Comparison of ENCODE assay signal across 8 cellular contexts in the genomic region with DNA sequence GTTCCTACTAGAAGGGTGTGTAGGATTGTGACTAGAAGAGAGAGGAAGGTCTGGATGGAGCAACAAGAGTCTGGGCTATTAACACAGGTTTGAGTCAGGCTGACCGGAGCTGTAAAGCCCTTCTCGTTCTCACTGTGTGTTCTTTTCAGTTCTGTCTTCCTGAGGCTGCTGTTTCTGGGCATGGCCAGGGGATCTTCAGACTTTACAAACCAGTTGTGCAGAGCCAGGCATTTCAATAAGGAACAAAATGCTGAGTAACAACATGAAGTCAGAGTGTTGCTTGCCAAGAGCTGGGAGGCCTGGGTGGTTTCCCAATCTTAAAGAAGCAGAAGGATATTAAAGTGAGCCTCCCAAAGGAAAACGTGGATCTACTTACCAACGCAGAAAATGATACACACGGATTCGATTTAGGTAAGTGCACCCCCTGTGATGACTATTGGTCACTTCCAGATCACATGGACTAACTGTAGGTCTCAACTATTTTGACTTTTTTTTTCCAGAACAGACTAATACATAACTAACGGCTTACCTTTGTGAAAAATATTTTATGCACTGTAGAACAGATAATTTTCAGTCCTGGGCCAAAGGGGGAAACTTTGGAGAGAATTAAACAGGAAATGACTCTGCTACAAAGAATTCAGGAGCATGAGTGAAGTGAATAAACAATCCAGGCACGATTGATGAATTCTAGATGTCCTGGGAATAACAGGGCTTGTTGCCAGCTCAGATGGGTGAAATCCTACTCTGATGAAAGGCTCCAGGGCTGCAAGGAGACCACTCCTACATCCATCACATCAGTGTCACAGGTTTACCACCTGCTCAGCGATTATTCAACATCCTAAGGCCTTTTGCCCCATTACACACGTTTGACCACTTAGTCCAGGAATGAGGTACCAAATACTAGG.
DNase-seq lines count a peak whose midpoint lies in the region; ATAC-seq and TF ChIP-seq lines count a peak whose summit lies in the region.

No MANE protein-coding gene starts in this region.

- TF ChIP-seq CTCF in CD14-positive monocyte (IDR thresholded peaks at IDR 0.05) (no peak), WTC11 (IDR thresholded peaks at IDR 0.05) (no peak), heart left ventricle (IDR thresholded peaks at IDR 0.05) (no peak)

- H3K36me3 ChIP-seq in heart left ventricle: no peaks in the 10 kb centered on the region

- no peak for TF ChIP-seq POLR2A in heart left ventricle (IDR thresholded peaks at IDR 0.05)

- POLR2A ChIA-PET in WTC11 (lab: Charles Lee): no interaction called here

- no peaks in the 10 kb centered on the region for H3K9me3 ChIP-seq in heart left ventricle

- CTCF ChIA-PET in WTC11 (lab: Charles Lee): interaction anchor here (0.9 to 1.1 kb wide), 2 partner anchors 15 to 21 kb away, joined by 3 to 4 read pairs; no protein-coding TSS in a partner anchor

- H3K4me3 Mint-ChIP-seq in CD14-positive monocyte: peak overlapping the region; percentile 35 to 81
- no peak overlapping the region for H3K4me3 Mint-ChIP-seq in WTC11

- peak overlapping the region in 11 of 12 donors; percentile 54 to 94 (median 68) for H3K27ac ChIP-seq in heart left ventricle

- 33 to 48% (median 36%) methylated on average over 10 of the region's 10 CpGs for WGBS in heart left ventricle, 4 donors

- no peaks in the 10 kb centered on the region for H3K27me3 ChIP-seq in heart left ventricle

- peaks cover 74% of the 10 kb centered on the region for H3K4me1 Mint-ChIP-seq in CD14-positive monocyte
- H3K4me1 Mint-ChIP-seq in WTC11: peaks cover 9% of the 10 kb centered on the region

- H3K27ac Mint-ChIP-seq in CD14-positive monocyte (peak overlapping the region; percentile 85 to 96 (median 93)), WTC11 (peak overlapping the region; percentile 22; the same call in 1 of the 2 replicates)

- H3K4me1 ChIP-seq in heart left ventricle: peaks cover 0 to 64% (median 19%) of the 10 kb centered on the region in 12 donors

- H3K36me3 Mint-ChIP-seq in CD14-positive monocyte (no peaks in the 10 kb centered on the region), WTC11 (no peaks in the 10 kb centered on the region)

- no peaks in the 10 kb centered on the region for H3K9me3 Mint-ChIP-seq in CD14-positive monocyte
- no peaks in the 10 kb centered on the region for H3K9me3 Mint-ChIP-seq in WTC11

- ATAC-seq in HG03108 (IDR thresholded peaks at IDR 0.05; ENCODE audit: unreplicated experiment) (peak; percentile 44), WTC11 (peak; percentile 18), heart left ventricle (peak; percentile 64 to 91 (median 84)), GM21825 (IDR thresholded peaks at IDR 0.05; ENCODE audit: unreplicated experiment) (no peak), HG03342 (IDR thresholded peaks at IDR 0.05; ENCODE audit: unreplicated experiment) (no peak)

- peak overlapping the region in 6 of 12 donors; percentile 1 to 29 (median 7) for H3K4me3 ChIP-seq in heart left ventricle

- H3K27me3 Mint-ChIP-seq in CD14-positive monocyte (ENCODE audit: low read depth in 3 of 3) (no peaks in the 10 kb centered on the region), WTC11 (ENCODE audit: low read depth) (no peaks in the 10 kb centered on the region)

- intact Hi-C loops in CD14-positive monocyte (cut with micrococcal nuclease) (loop anchor here (2.0 to 10.0 kb wide), 2 partner anchors 129 kb away; partner anchors contain the start of gene BMP2K (in 1 of the 2)), heart left ventricle (cut with DNase I) (loop anchor here in 9 of 10 donors (2.0 to 10.0 kb wide), 4 partner anchors 129 to 219 kb away; partner anchors contain the start of gene BMP2K (in 8 of the 9))

- DNase-seq in CD14-positive monocyte (ENCODE audit: low spot score) (peak; percentile 68), WTC11 (ENCODE audit: low spot score) (no peak), heart left ventricle (peak; percentile 60 to 75 (median 71)), putamen (ENCODE audit: low spot score) (peak; percentile 60), mesenteric fat pad (ENCODE audit: low spot score) (no peak)

TF ChIP-seq in WTC11, 78 proteins besides CTCF, POLR2A, EP300 and RAD21:
- TF ChIP-seq, protein P1, sequence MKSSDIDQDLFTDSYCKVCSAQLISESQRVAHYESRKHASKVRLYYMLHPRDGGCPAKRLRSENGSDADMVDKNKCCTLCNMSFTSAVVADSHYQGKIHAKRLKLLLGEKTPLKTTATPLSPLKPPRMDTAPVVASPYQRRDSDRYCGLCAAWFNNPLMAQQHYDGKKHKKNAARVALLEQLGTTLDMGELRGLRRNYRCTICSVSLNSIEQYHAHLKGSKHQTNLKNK (CRISPR knock-in tag; IDR thresholded peaks at IDR 0.05): no peak
TF ChIP-seq in WTC11: peak in this region for 0.

Comparison
In these comparisons a context has a peak if more than half of its experiments do, and no peak if none do; other contexts are left out.
1. DNase-seq: peak in CD14-positive monocyte (single experiment), heart left ventricle (5 of 5) and putamen (single experiment); none in WTC11 (single experiment) and mesenteric fat pad (single experiment).
2. ATAC-seq: peak in HG03108 (single experiment), WTC11 (single experiment) and heart left ventricle (4 of 4); none in GM21825 (single experiment) and HG03342 (single experiment).